8 cellular contexts compared by ENCODE assay signal in genomic region chr1:119711356-119711803, GRCh38. TPM values are rescaled to one million over a fixed set of nuclear protein-coding genes. Genes with fewer than 3 reads are reported as not detected.
DNase-seq lines count a peak whose midpoint lies in the region; ATAC-seq and TF ChIP-seq lines count a peak whose summit lies in the region.
"Not testable (repeated sequence)": the region's sequence is repeated elsewhere in the genome, so short reads cannot be mapped to it uniquely, and the experiment has no call there.

No MANE protein-coding gene starts in this region.

- WGBS in ectodermal cell, 2 experiments = 20 to 21% methylated on average over 6 of the region's 10 CpGs
- no CpG with 5 or more reads among the region's 10 CpGs for WGBS in iPS DF 6.9 (ENCODE audit: insufficient coverage, insufficient read length)

- peaks cover 17% of the 10 kb centered on the region for H3K36me3 Mint-ChIP-seq in activated naive CD4-positive, alpha-beta T cell treated with anti-CD3 and anti-CD28 coated beads, Interleukin-2, amount 10 ng/mL, durations not matched to agents 7 days and 5 days
- H3K36me3 Mint-ChIP-seq in natural killer cell; stimulated activated effector memory CD8-positive, alpha-beta T cell treated with anti-CD3 and anti-CD28 coated beads, Interleukin-12 subunit alpha, Interleukin-12 subunit beta, amount 100 ng/mL, for 72 hours: not testable (repeated sequence)

- not testable (repeated sequence) for DNase-seq in HCT116 (ENCODE audit: low read depth, low spot score); SJCRH30; activated naive CD4-positive, alpha-beta T cell treated with anti-CD3 and anti-CD28 coated beads, Interleukin-2, amount 10 ng/mL, durations not matched to agents 7 days and 5 days; iPS DF 6.9 (ENCODE audit: low read depth, low spot score); natural killer cell; stimulated activated effector memory CD8-positive, alpha-beta T cell treated with anti-CD3 and anti-CD28 coated beads, Interleukin-12 subunit alpha, Interleukin-12 subunit beta, amount 100 ng/mL, for 72 hours (ENCODE audit: low spot score in 2 of 2)

- RAD21 ChIA-PET in HCT116 (lab: Charles Lee; ENCODE audit: low non-redundant PET in 1 of 2, low total read pairs in 2 of 2, uncharacterized antibody in 2 of 2, unreplicated experiment in 2 of 2) = not testable (repeated sequence)

- H3K9me3 Mint-ChIP-seq in activated naive CD4-positive, alpha-beta T cell treated with anti-CD3 and anti-CD28 coated beads, Interleukin-2, amount 10 ng/mL, durations not matched to agents 7 days and 5 days; natural killer cell; stimulated activated effector memory CD8-positive, alpha-beta T cell treated with anti-CD3 and anti-CD28 coated beads, Interleukin-12 subunit alpha, Interleukin-12 subunit beta, amount 100 ng/mL, for 72 hours: not testable (repeated sequence)

- H3K27me3 ChIP-seq in ACC112 (ENCODE audit: insufficient read depth, low read length); HCT116 (ENCODE audit: insufficient read depth, low read length); SJCRH30; ectodermal cell (ENCODE audit: control insufficient read depth, insufficient read depth, low read length, poor library complexity, severe bottlenecking); iPS DF 6.9 (ENCODE audit: control insufficient read depth, insufficient read depth, low read length): not testable (repeated sequence)

- H3K9me2 ChIP-seq in HCT116 (ENCODE audit: insufficient read depth) = not testable (repeated sequence)

- peak overlapping the region; percentile 84 for H3K4me3 Mint-ChIP-seq in activated naive CD4-positive, alpha-beta T cell treated with anti-CD3 and anti-CD28 coated beads, Interleukin-2, amount 10 ng/mL, durations not matched to agents 7 days and 5 days
- peak overlapping the region; percentile 90 for H3K4me3 Mint-ChIP-seq in natural killer cell
- peak overlapping the region; percentile 83 for H3K4me3 Mint-ChIP-seq in stimulated activated effector memory CD8-positive, alpha-beta T cell treated with anti-CD3 and anti-CD28 coated beads, Interleukin-12 subunit alpha, Interleukin-12 subunit beta, amount 100 ng/mL, for 72 hours

- H3K4me3 ChIP-seq in ACC112 (ENCODE audit: low read depth, low read length) = peak overlapping the region; percentile 93
- H3K4me3 ChIP-seq in HCT116 (replicated peaks in 1 of 2; ENCODE audit: low read depth in 1 of 2, low read length in 2 of 2) = peak overlapping the region; percentile 92 to 96
- peak overlapping the region; percentile 81 for H3K4me3 ChIP-seq in SJCRH30
- H3K4me3 ChIP-seq in ectodermal cell (ENCODE audit: insufficient read depth, low read depth, low read length) = peak overlapping the region; percentile 71
- H3K4me3 ChIP-seq in iPS DF 6.9 (ENCODE audit: low read length) = peak overlapping the region; percentile 9; the same call in 1 of the 2 replicates

- peaks cover 33% of the 10 kb centered on the region for H3K27me3 Mint-ChIP-seq in activated naive CD4-positive, alpha-beta T cell treated with anti-CD3 and anti-CD28 coated beads, Interleukin-2, amount 10 ng/mL, durations not matched to agents 7 days and 5 days
- H3K27me3 Mint-ChIP-seq in natural killer cell (ENCODE audit: low read depth in 2 of 2) = peaks cover 15 to 18% of the 10 kb centered on the region in 2 donors

- not testable (repeated sequence) for H4K20me1 ChIP-seq in HCT116 (ENCODE audit: insufficient read depth)

- peak overlapping the region; percentile 94 for H3K4me2 ChIP-seq in HCT116 (ENCODE audit: low read length)

- H3K4me1 ChIP-seq in ACC112 (ENCODE audit: control insufficient read depth, insufficient read depth, low read length, unreplicated experiment) = peaks cover 13% of the 10 kb centered on the region
- H3K4me1 ChIP-seq in HCT116 (ENCODE audit: control insufficient read depth in 1 of 2, insufficient read depth in 2 of 2, low read length in 2 of 2) = peaks cover 16 to 18% of the 10 kb centered on the region in 2 experiments
- peaks cover 13% of the 10 kb centered on the region; the same call in 1 of the 2 replicates for H3K4me1 ChIP-seq in SJCRH30
- peaks cover 25% of the 10 kb centered on the region for H3K4me1 ChIP-seq in ectodermal cell (ENCODE audit: control insufficient read depth, insufficient read depth, low read length)
- H3K4me1 ChIP-seq in iPS DF 6.9 (ENCODE audit: control insufficient read depth, insufficient read depth, low read length) = not testable (repeated sequence)

- H3K79me2 ChIP-seq in ACC112 (ENCODE audit: control insufficient read depth, insufficient read depth, low read length, unreplicated experiment) (peaks cover 31% of the 10 kb centered on the region), HCT116 (ENCODE audit: insufficient read depth, low read length) (peaks cover 14% of the 10 kb centered on the region)

- not testable (repeated sequence) for TF ChIP-seq POLR2A in HCT116 (IDR thresholded peaks at IDR 0.05; ENCODE audit: borderline replicate concordance, extremely low read depth, insufficient read depth, insufficient read length)

- not testable (repeated sequence) for H3K36me3 ChIP-seq in ACC112 (ENCODE audit: insufficient read depth, low read length); HCT116 (ENCODE audit: control insufficient read depth in 1 of 2, insufficient read depth in 2 of 2, low read length in 2 of 2); SJCRH30; ectodermal cell (ENCODE audit: control insufficient read depth, insufficient read depth, low read length); iPS DF 6.9 (ENCODE audit: control insufficient read depth, insufficient read depth, low read length)

- not testable (repeated sequence) for H3K9ac ChIP-seq in HCT116 (ENCODE audit: low read length)

- not testable (repeated sequence) for ATAC-seq in HCT116; natural killer cell; stimulated activated effector memory CD8-positive, alpha-beta T cell treated with anti-CD3 and anti-CD28 coated beads, Interleukin-12 subunit alpha, Interleukin-12 subunit beta, amount 100 ng/mL, for 72 hours

- not testable (repeated sequence) for H3K27ac ChIP-seq in ACC112 (ENCODE audit: low read depth, low read length); ectodermal cell (ENCODE audit: insufficient read depth, low read depth, low read length, poor library complexity, severe bottlenecking); iPS DF 6.9 (ENCODE audit: low read length)
- H3K27ac ChIP-seq in HCT116 (ENCODE audit: low read depth, low read length) (peak overlapping the region; percentile 57; the same call in 1 of the 2 replicates), SJCRH30 (peak overlapping the region; percentile 93; the same call in 1 of the 2 replicates)

- CTCF ChIA-PET in HCT116 (lab: Charles Lee) = interaction anchor here (1.0 to 1.6 kb wide), 3 partner anchors 25 to 37 kb away, joined by 3 to 6 read pairs (median 4); no protein-coding TSS in a partner anchor
- CTCF ChIA-PET in activated naive CD4-positive, alpha-beta T cell treated with anti-CD3 and anti-CD28 coated beads, Interleukin-2, amount 10 ng/mL, durations not matched to agents 7 days and 5 days (lab: Charles Lee) = interaction anchor here (0.6 kb wide), 1 partner anchor 8 kb away, joined by 3 read pairs; no protein-coding TSS in a partner anchor

- not testable (repeated sequence) for H2AFZ ChIP-seq in ACC112 (ENCODE audit: low read length, unreplicated experiment)
- H2AFZ ChIP-seq in HCT116 (ENCODE audit: low read depth, low read length, poor library complexity, severe bottlenecking) = peak overlapping the region; percentile 63

- H3K27ac Mint-ChIP-seq in activated naive CD4-positive, alpha-beta T cell treated with anti-CD3 and anti-CD28 coated beads, Interleukin-2, amount 10 ng/mL, durations not matched to agents 7 days and 5 days = peak overlapping the region; percentile 82
- H3K27ac Mint-ChIP-seq in natural killer cell = not testable (repeated sequence)
- peak overlapping the region; percentile 88 for H3K27ac Mint-ChIP-seq in stimulated activated effector memory CD8-positive, alpha-beta T cell treated with anti-CD3 and anti-CD28 coated beads, Interleukin-12 subunit alpha, Interleukin-12 subunit beta, amount 100 ng/mL, for 72 hours

- not testable (repeated sequence) for TF ChIP-seq CTCF in HCT116 (IDR thresholded peaks at IDR 0.05 in 2 of 3, conservative IDR thresholded peaks at IDR 0.05 in 1 of 3; ENCODE audit: borderline replicate concordance in 1 of 3, insufficient read depth in 1 of 3, low read depth in 2 of 3, low read length in 2 of 3); natural killer cell (IDR thresholded peaks at IDR 0.05)

- H3K4me1 Mint-ChIP-seq in activated naive CD4-positive, alpha-beta T cell treated with anti-CD3 and anti-CD28 coated beads, Interleukin-2, amount 10 ng/mL, durations not matched to agents 7 days and 5 days = peaks cover 39% of the 10 kb centered on the region
- H3K4me1 Mint-ChIP-seq in natural killer cell = peaks cover 17 to 20% of the 10 kb centered on the region in 2 donors
- H3K4me1 Mint-ChIP-seq in stimulated activated effector memory CD8-positive, alpha-beta T cell treated with anti-CD3 and anti-CD28 coated beads, Interleukin-12 subunit alpha, Interleukin-12 subunit beta, amount 100 ng/mL, for 72 hours = peaks cover 16% of the 10 kb centered on the region

- POLR2A ChIA-PET in HCT116 (lab: Charles Lee) = interaction anchor here (0.8 to 1.4 kb wide), 4 partner anchors 8 to 90 kb away, joined by 3 to 8 read pairs (median 3); partner anchors contain the start of gene ZNF697

- not testable (repeated sequence) for H3K9me3 ChIP-seq in HCT116 (ENCODE audit: control insufficient read depth in 1 of 2, insufficient read depth in 1 of 2, low read depth in 1 of 2, low read length in 2 of 2); SJCRH30 (replicated peaks); ectodermal cell (ENCODE audit: control insufficient read depth, low read length); iPS DF 6.9 (ENCODE audit: control insufficient read depth, insufficient read depth, low read length)

- not testable (repeated sequence) for TF ChIP-seq RAD21 in HCT116 (IDR thresholded peaks at IDR 0.05; ENCODE audit: low read depth)

- intact Hi-C loops in HCT116 (cut with micrococcal nuclease); natural killer cell (cut with micrococcal nuclease): not testable (repeated sequence)

- BruUV-seq in HCT116 (replicated peaks; lab: Mats Ljungman, UMichigan) = not testable (repeated sequence)

RNA-seq across cellular contexts. Expression of gene PHGDH, which starts 0.4 kb away (rescaled TPM):
- total RNA-seq in HCT116 (2021; ENCODE audit: unreplicated experiment) (187 TPM), natural killer cell (1 to 10 TPM; 1.1 to 6.6 (median 5.8) TPM)
- 244 and 317 TPM in 2 replicates for polyA plus RNA-seq in HCT116 (2012)
- total RNA-seq in SJCRH30 (2014; rRNA removed; shearing (Covaris generic)) = 148 and 160 TPM in 2 replicates
- polyA plus RNA-seq in ectodermal cell (2013, experiment 1 of 4) = 343 TPM
- 342 TPM for polyA plus RNA-seq in ectodermal cell (2013, experiment 2 of 4)
- polyA plus RNA-seq in ectodermal cell (2013, experiment 3 of 4) = 271 TPM
- 278 TPM for polyA plus RNA-seq in ectodermal cell (2013, experiment 4 of 4)

RNA-seq across cellular contexts. Expression of gene HMGCS2, which starts 57.3 kb away (rescaled TPM):
- 0.20 TPM for total RNA-seq in HCT116 (2021; ENCODE audit: unreplicated experiment)
- not detected in 2 replicates for polyA plus RNA-seq in HCT116 (2012)
- not detected in 2 replicates for total RNA-seq in SJCRH30 (2014; rRNA removed; shearing (Covaris generic))
- 0.91 TPM for polyA plus RNA-seq in ectodermal cell (2013, experiment 1 of 4)
- 0.91 TPM for polyA plus RNA-seq in ectodermal cell (2013, experiment 2 of 4)
- 1.1 TPM for polyA plus RNA-seq in ectodermal cell (2013, experiment 3 of 4)
- 0.81 TPM for polyA plus RNA-seq in ectodermal cell (2013, experiment 4 of 4)
- not detected for total RNA-seq in natural killer cell

Comparison
In these comparisons a context has a peak if more than half of its experiments do, and no peak if none do; other contexts are left out.
1. H3K4me3 ChIP-seq: peak in every context shown above with its lines; median percentile 94 in HCT116; 93 in ACC112; 81 in SJCRH30; 71 in ectodermal cell; 9 in iPS DF 6.9.
2. RNA of gene PHGDH, which starts 0.4 kb away (total RNA-seq): 187 TPM in HCT116 (single experiment) and 148 to 160 TPM in SJCRH30; 1.1 to 6.6 TPM in natural killer cell; every median in the first group is over 10 times any median in the second.
3. Peak in every context shown above with its lines, with median percentiles within 50 percentile points of each other: H3K4me3 Mint-ChIP-seq.